ENCODE assay signal across 32 cellular contexts in the genomic region with DNA sequence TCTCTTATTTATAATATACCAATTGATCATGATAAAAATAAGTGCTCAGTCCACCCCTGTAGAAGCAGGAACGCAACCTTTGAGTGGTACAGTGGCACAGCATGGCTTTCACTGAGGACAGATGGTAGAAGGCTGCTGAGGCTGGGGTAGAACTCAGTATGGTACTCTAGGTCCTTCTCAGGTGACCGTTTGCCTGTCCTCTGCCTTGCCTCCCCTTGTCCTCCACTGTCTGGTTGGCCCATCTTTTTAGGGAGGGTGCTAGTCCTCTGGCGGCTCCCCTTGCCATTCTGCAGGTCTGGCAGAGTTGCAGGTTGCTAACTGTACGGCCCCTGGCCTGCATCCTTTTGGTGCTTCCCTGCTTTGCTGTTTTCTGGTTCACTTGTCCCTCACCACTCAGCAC. TPM values are rescaled to one million over a fixed set of nuclear protein-coding genes. Genes with fewer than 3 reads are reported as not detected.
"Had no signal": no experiment of that assay in that cellular context is flagged by ENCODE, and none has a peak within 500 bp of the region (broad histone marks: within the 10 kb centered on the region; RNA-seq: fewer than 3 reads in every experiment).

No MANE protein-coding gene starts in this region.

- H3K9me3 ChIP-seq: adrenal gland, body of pancreas, breast epithelium had no signal

- H3K4me3 Mint-ChIP-seq: activated B cell treated with CpG ODN at 0.5 μM for 24 hours; activated CD4-positive, alpha-beta memory T cell treated with anti-CD3 and anti-CD28 coated beads, Interleukin-2, amount 10 ng/mL, durations not matched to agents 7 days and 5 days; activated CD4-positive, alpha-beta T cell treated with anti-CD3 and anti-CD28 coated beads, Interleukin-2, amount 10 ng/mL, durations not matched to agents 24 days and 14 days; activated CD8-positive, alpha-beta memory T cell treated with anti-CD3 and anti-CD28 coated beads, Interleukin-2, amount 10 ng/mL, durations not matched to agents 7 days and 5 days; activated CD8-positive, alpha-beta T cell treated with anti-CD3 and anti-CD28 coated beads, Interleukin-2, amount 10 ng/mL, durations not matched to agents 7 days and 5 days; activated naive CD4-positive, alpha-beta T cell treated with anti-CD3 and anti-CD28 coated beads for 36 hours; activated naive CD8-positive, alpha-beta T cell treated with anti-CD3 and anti-CD28 coated beads for 36 hours; activated T-cell treated with anti-CD3 and anti-CD28 coated beads, Interleukin-2, amount 50 U/mL, for 4 hours; activated T-cell treated with anti-CD3 and anti-CD28 coated beads, Interleukin-2, amount 50 U/mL, for 72 hours; activated T-helper 1 cell treated with anti-CD3 and anti-CD28 coated beads, Interleukin-12 subunit alpha, Interleukin-12 subunit beta, Interleukin-2, Interleukin-4 antibody, amounts not matched to agents 30 ng/mL and 10 ng/mL and 1 ng/mL, durations not matched to agents 14 hours and 24 hours and 36 hours; activated T-helper 17 cell treated with anti-CD3 and anti-CD28 coated beads, Interleukin-2, amount 50 U/mL, for 72 hours; T-helper 17 cell had no signal

- H3K27ac Mint-ChIP-seq: activated B cell treated with CpG ODN at 0.5 μM for 24 hours; activated CD4-positive, alpha-beta memory T cell treated with anti-CD3 and anti-CD28 coated beads, Interleukin-2, amount 10 ng/mL, durations not matched to agents 7 days and 5 days; activated CD4-positive, alpha-beta T cell treated with anti-CD3 and anti-CD28 coated beads, Interleukin-2, amount 10 ng/mL, durations not matched to agents 24 days and 14 days; activated CD8-positive, alpha-beta memory T cell treated with anti-CD3 and anti-CD28 coated beads, Interleukin-2, amount 10 ng/mL, durations not matched to agents 7 days and 5 days; activated CD8-positive, alpha-beta T cell treated with anti-CD3 and anti-CD28 coated beads, Interleukin-2, amount 10 ng/mL, durations not matched to agents 7 days and 5 days; activated naive CD4-positive, alpha-beta T cell treated with anti-CD3 and anti-CD28 coated beads for 36 hours; activated naive CD4-positive, alpha-beta T cell treated with anti-CD3 and anti-CD28 coated beads, Interleukin-2, amount 50 U/mL, for 72 hours; activated naive CD8-positive, alpha-beta T cell treated with anti-CD3 and anti-CD28 coated beads for 36 hours; activated T-cell treated with anti-CD3 and anti-CD28 coated beads, Interleukin-2, amount 50 U/mL, for 72 hours; activated T-helper 1 cell treated with anti-CD3 and anti-CD28 coated beads, Interleukin-12 subunit alpha, Interleukin-12 subunit beta, Interleukin-2, Interleukin-4 antibody, amounts not matched to agents 30 ng/mL and 10 ng/mL and 1 ng/mL, durations not matched to agents 14 hours and 24 hours and 36 hours; activated T-helper 17 cell treated with anti-CD3 and anti-CD28 coated beads, Interleukin-2, amount 50 U/mL, for 72 hours; T-helper 17 cell had no signal

- H3K27me3 ChIP-seq: body of pancreas, brain microvascular endothelial cell had no signal

- H3K4me3 ChIP-seq: adrenal gland, body of pancreas, breast epithelium had no signal

- H3K4me1 Mint-ChIP-seq: activated B cell treated with CpG ODN at 0.5 μM for 24 hours; activated CD4-positive, alpha-beta memory T cell treated with anti-CD3 and anti-CD28 coated beads, Interleukin-2, amount 10 ng/mL, durations not matched to agents 7 days and 5 days; activated CD4-positive, alpha-beta T cell treated with anti-CD3 and anti-CD28 coated beads, Interleukin-2, amount 10 ng/mL, durations not matched to agents 24 days and 14 days; activated CD8-positive, alpha-beta memory T cell treated with anti-CD3 and anti-CD28 coated beads, Interleukin-2, amount 10 ng/mL, durations not matched to agents 7 days and 5 days; activated naive CD8-positive, alpha-beta T cell treated with anti-CD3 and anti-CD28 coated beads for 36 hours; activated T-helper 17 cell treated with anti-CD3 and anti-CD28 coated beads, Interleukin-2, amount 50 U/mL, for 72 hours; T-helper 17 cell had no signal

- H3K9me3 Mint-ChIP-seq: activated B cell treated with CpG ODN at 0.5 μM for 24 hours; activated CD4-positive, alpha-beta memory T cell treated with anti-CD3 and anti-CD28 coated beads, Interleukin-2, amount 10 ng/mL, durations not matched to agents 7 days and 5 days; activated CD4-positive, alpha-beta T cell treated with anti-CD3 and anti-CD28 coated beads, Interleukin-2, amount 10 ng/mL, durations not matched to agents 24 days and 14 days; activated naive CD4-positive, alpha-beta T cell treated with anti-CD3 and anti-CD28 coated beads for 36 hours; activated naive CD4-positive, alpha-beta T cell treated with anti-CD3 and anti-CD28 coated beads, Interleukin-2, amount 50 U/mL, for 72 hours; activated naive CD8-positive, alpha-beta T cell treated with anti-CD3 and anti-CD28 coated beads for 36 hours; activated T-cell treated with anti-CD3 and anti-CD28 coated beads, Interleukin-2, amount 50 U/mL, for 4 hours; activated T-cell treated with anti-CD3 and anti-CD28 coated beads, Interleukin-2, amount 50 U/mL, for 72 hours; activated T-helper 1 cell treated with anti-CD3 and anti-CD28 coated beads, Interleukin-12 subunit alpha, Interleukin-12 subunit beta, Interleukin-2, Interleukin-4 antibody, amounts not matched to agents 30 ng/mL and 10 ng/mL and 1 ng/mL, durations not matched to agents 14 hours and 24 hours and 36 hours; activated T-helper 17 cell treated with anti-CD3 and anti-CD28 coated beads, Interleukin-2, amount 50 U/mL, for 72 hours had no signal

- DNase-seq: activated B cell treated with CpG ODN at 0.5 μM for 24 hours; activated CD4-positive, alpha-beta memory T cell treated with anti-CD3 and anti-CD28 coated beads, Interleukin-2, amount 10 ng/mL, durations not matched to agents 7 days and 5 days; activated CD4-positive, alpha-beta T cell treated with anti-CD3 and anti-CD28 coated beads for 4 hours; activated CD4-positive, alpha-beta T cell treated with anti-CD3 and anti-CD28 coated beads, Interleukin-2, amount 10 ng/mL, durations not matched to agents 24 days and 14 days; activated CD4-positive, alpha-beta T cell treated with anti-CD3 and anti-CD28 coated beads, Interleukin-2, amount 50 U/mL, for 48 hours; activated CD4-positive, CD25-positive, alpha-beta regulatory T cell treated with anti-CD3 and anti-CD28 coated beads, Interleukin-2, amount 50 U/mL, for 72 hours; activated CD8-positive, alpha-beta memory T cell treated with anti-CD3 and anti-CD28 coated beads for 24 hours; activated CD8-positive, alpha-beta memory T cell treated with anti-CD3 and anti-CD28 coated beads, Interleukin-2, amount 10 ng/mL, durations not matched to agents 7 days and 5 days; activated CD8-positive, alpha-beta T cell treated with anti-CD3 and anti-CD28 coated beads, Interleukin-2, amount 10 ng/mL, durations not matched to agents 7 days and 5 days; activated effector memory CD4-positive, alpha-beta T cell treated with anti-CD3 and anti-CD28 coated beads, Interleukin-2, amount 50 U/mL, for 16 hours; activated gamma-delta T cell treated with Interleukin-2 at 50 U/mL for 16 hours; activated naive CD4-positive, alpha-beta T cell; activated naive CD4-positive, alpha-beta T cell treated with anti-CD3 and anti-CD28 coated beads for 36 hours; activated naive CD4-positive, alpha-beta T cell treated with anti-CD3 and anti-CD28 coated beads, Interleukin-2, amount 50 U/mL, for 16 hours; activated naive CD8-positive, alpha-beta T cell treated with anti-CD3 and anti-CD28 coated beads for 36 hours; activated T-cell treated with anti-CD3 and anti-CD28 coated beads for 4 hours; activated T-cell treated with anti-CD3 and anti-CD28 coated beads, Interleukin-2, amount 50 U/mL, for 1 hour; activated T-cell treated with anti-CD3 and anti-CD28 coated beads, Interleukin-2, amount 50 U/mL, for 4 hours; activated T-cell treated with anti-CD3 and anti-CD28 coated beads, Interleukin-2, amount 50 U/mL, for 72 hours; adrenal gland; amniotic stem cell; body of pancreas; brain microvascular endothelial cell; central memory CD4-positive, alpha-beta T cell; T-helper 17 cell had no signal

- H3K36me3 ChIP-seq: adrenal gland, brain microvascular endothelial cell, breast epithelium had no signal

- H3K27ac ChIP-seq: adrenal gland, body of pancreas, brain microvascular endothelial cell, breast epithelium, VCaP had no signal

- H3K4me1 ChIP-seq: breast epithelium had no signal

- H3K36me3 Mint-ChIP-seq: activated CD8-positive, alpha-beta memory T cell treated with anti-CD3 and anti-CD28 coated beads, Interleukin-2, amount 10 ng/mL, durations not matched to agents 7 days and 5 days; activated naive CD4-positive, alpha-beta T cell treated with anti-CD3 and anti-CD28 coated beads, Interleukin-2, amount 50 U/mL, for 72 hours; activated naive CD8-positive, alpha-beta T cell treated with anti-CD3 and anti-CD28 coated beads for 36 hours had no signal

- H3K27me3 Mint-ChIP-seq: activated CD4-positive, alpha-beta memory T cell treated with anti-CD3 and anti-CD28 coated beads, Interleukin-2, amount 10 ng/mL, durations not matched to agents 7 days and 5 days; activated CD8-positive, alpha-beta memory T cell treated with anti-CD3 and anti-CD28 coated beads, Interleukin-2, amount 10 ng/mL, durations not matched to agents 7 days and 5 days had no signal

RNA-seq across cellular contexts. Expression of a gene that starts 27.3 kb away (rescaled TPM):
- total RNA-seq: activated B cell treated with CpG ODN at 0.5 μM for 24 hours; activated CD4-positive, alpha-beta memory T cell treated with anti-CD3 and anti-CD28 coated beads, Interleukin-2, amount 10 ng/mL, durations not matched to agents 7 days and 5 days; activated CD4-positive, alpha-beta T cell treated with anti-CD3 and anti-CD28 coated beads, Interleukin-2, amount 10 ng/mL, durations not matched to agents 24 days and 14 days; activated CD8-positive, alpha-beta memory T cell treated with anti-CD3 and anti-CD28 coated beads, Interleukin-2, amount 10 ng/mL, durations not matched to agents 7 days and 5 days; activated CD8-positive, alpha-beta T cell treated with anti-CD3 and anti-CD28 coated beads, Interleukin-2, amount 10 ng/mL, durations not matched to agents 7 days and 5 days; activated naive CD4-positive, alpha-beta T cell treated with anti-CD3 and anti-CD28 coated beads for 36 hours; activated naive CD8-positive, alpha-beta T cell treated with anti-CD3 and anti-CD28 coated beads for 36 hours; activated T-helper 1 cell treated with anti-CD3 and anti-CD28 coated beads, Interleukin-12 subunit alpha, Interleukin-12 subunit beta, Interleukin-2, Interleukin-4 antibody, amounts not matched to agents 30 ng/mL and 10 ng/mL and 1 ng/mL, durations not matched to agents 14 hours and 24 hours and 36 hours; astrocyte; T-helper 1 cell treated with Interleukin-12 subunit alpha and Interleukin-12 subunit beta and Interleukin-4 antibody, amounts not matched to agents 30 ng/mL and 1 ng/mL, for 36 hours had no signal
